ENCODE assay signal across 8 cellular contexts in genomic region chr2:1707771-1708351, GRCh38. TPM values are rescaled to one million over a fixed set of nuclear protein-coding genes. Genes with fewer than 3 reads are reported as not detected.
A peak's percentile ranks its signal among the peaks of the same experiment; 100 is the strongest.
DNase-seq lines count a peak whose midpoint lies in the region; ATAC-seq and TF ChIP-seq lines count a peak whose summit lies in the region.

No MANE protein-coding gene starts in this region.

- H3K27ac ChIP-seq in C4-2B (peak overlapping the region; percentile 63), ectodermal cell (ENCODE audit: insufficient read depth, low read depth, low read length, poor library complexity, severe bottlenecking) (peak overlapping the region; percentile 30), mucosa of rectum (ENCODE audit: low read depth in 2 of 2, low read length in 2 of 2) (peak overlapping the region; percentile 29 to 38)

- WGBS in ectodermal cell, 2 experiments = 5 to 6% methylated on average over 21 of the region's 21 CpGs

- H3K27me3 ChIP-seq in ectodermal cell (ENCODE audit: control insufficient read depth, insufficient read depth, low read length, poor library complexity, severe bottlenecking) (peaks cover 69% of the 10 kb centered on the region), mucosa of rectum (ENCODE audit: control insufficient read depth in 2 of 2, insufficient read depth in 2 of 2, low read length in 2 of 2) (no peaks in the 10 kb centered on the region), Caco-2 (replicated peaks; ENCODE audit: control insufficient read depth, insufficient read depth, low read length) (no peaks in the 10 kb centered on the region)

- H3K9me3 Mint-ChIP-seq in stimulated activated effector memory CD8-positive, alpha-beta T cell treated with anti-CD3 and anti-CD28 coated beads, Interleukin-12 subunit alpha, Interleukin-12 subunit beta, amount 100 ng/mL, for 72 hours = no peaks in the 10 kb centered on the region
- H3K9me3 Mint-ChIP-seq in Caco-2 (ENCODE audit: unreplicated experiment) = no peaks in the 10 kb centered on the region

- no peak for ATAC-seq in stimulated activated effector memory CD8-positive, alpha-beta T cell treated with anti-CD3 and anti-CD28 coated beads, Interleukin-12 subunit alpha, Interleukin-12 subunit beta, amount 100 ng/mL, for 72 hours
- ATAC-seq in GM21619 (IDR thresholded peaks at IDR 0.05; ENCODE audit: unreplicated experiment) = no peak

- no peak overlapping the region for H3K9ac ChIP-seq in mucosa of rectum (ENCODE audit: low read depth in 1 of 2, low read length in 2 of 2)

- H3K9me3 ChIP-seq in ectodermal cell (ENCODE audit: control insufficient read depth, low read length) = no peaks in the 10 kb centered on the region
- no peaks in the 10 kb centered on the region for H3K9me3 ChIP-seq in mucosa of rectum (ENCODE audit: control insufficient read depth in 2 of 2, low read length in 2 of 2)
- H3K9me3 ChIP-seq in Caco-2 = no peaks in the 10 kb centered on the region

- no peak overlapping the region for H3K4me3 ChIP-seq in ectodermal cell (ENCODE audit: insufficient read depth, low read depth, low read length)
- no peak overlapping the region for H3K4me3 ChIP-seq in mucosa of rectum (ENCODE audit: low read length in 2 of 2)
- no peak overlapping the region for H3K4me3 ChIP-seq in Caco-2 (ENCODE audit: low read depth, low read length)

- CTCF ChIA-PET in Caco-2 (lab: Charles Lee) = interaction anchor here (0.6 to 1.1 kb wide), 3 partner anchors 43 to 401 kb away, joined by 3 read pairs; no protein-coding TSS in a partner anchor

- H3K4me1 Mint-ChIP-seq in stimulated activated effector memory CD8-positive, alpha-beta T cell treated with anti-CD3 and anti-CD28 coated beads, Interleukin-12 subunit alpha, Interleukin-12 subunit beta, amount 100 ng/mL, for 72 hours = no peaks in the 10 kb centered on the region
- no peaks in the 10 kb centered on the region for H3K4me1 Mint-ChIP-seq in Caco-2 (ENCODE audit: low read depth, unreplicated experiment)

- TF ChIP-seq CTCF in C4-2B (conservative IDR thresholded peaks at IDR 0.05) (no peak), Caco-2 (IDR thresholded peaks at IDR 0.05; ENCODE audit: insufficient read depth in 1 of 2, low read depth in 1 of 2, low read length in 1 of 2, severe bottlenecking in 1 of 2, unreplicated experiment in 1 of 2) (no peak)

- peak; percentile 95 for DNase-seq in NCI-H345 (lab: John Stamatoyannopoulos, UW)
- no peak for DNase-seq in stimulated activated effector memory CD8-positive, alpha-beta T cell treated with anti-CD3 and anti-CD28 coated beads, Interleukin-12 subunit alpha, Interleukin-12 subunit beta, amount 100 ng/mL, for 72 hours (ENCODE audit: low spot score in 2 of 2)
- DNase-seq in COLO668 (lab: John Stamatoyannopoulos, UW; ENCODE audit: unreplicated experiment) = no peak
- DNase-seq in Caco-2 = no peak

- intact Hi-C loops in Caco-2 (cut with micrococcal nuclease; ENCODE audit: unreplicated experiment) = no loop called here

- no peaks in the 10 kb centered on the region for H3K27me3 Mint-ChIP-seq in Caco-2 (ENCODE audit: insufficient read depth, unreplicated experiment)

- H3K36me3 ChIP-seq in ectodermal cell (ENCODE audit: control insufficient read depth, insufficient read depth, low read length) (no peaks in the 10 kb centered on the region), mucosa of rectum (ENCODE audit: control insufficient read depth in 2 of 2, insufficient read depth in 2 of 2, low read length in 2 of 2) (no peaks in the 10 kb centered on the region), Caco-2 (ENCODE audit: control insufficient read depth, insufficient read depth, low read length) (no peaks in the 10 kb centered on the region)

- H3K27ac Mint-ChIP-seq in stimulated activated effector memory CD8-positive, alpha-beta T cell treated with anti-CD3 and anti-CD28 coated beads, Interleukin-12 subunit alpha, Interleukin-12 subunit beta, amount 100 ng/mL, for 72 hours = no peak overlapping the region
- no peak overlapping the region for H3K27ac Mint-ChIP-seq in Caco-2 (ENCODE audit: unreplicated experiment)

- no TSS peak for BruUV-seq in Caco-2 (replicated peaks; lab: Mats Ljungman, UMichigan)

- H3K4me1 ChIP-seq in ectodermal cell (ENCODE audit: control insufficient read depth, insufficient read depth, low read length) (peaks cover 15% of the 10 kb centered on the region), mucosa of rectum (ENCODE audit: control insufficient read depth in 2 of 2, insufficient read depth in 2 of 2, low read length in 2 of 2) (peaks cover 8 to 16% of the 10 kb centered on the region in 2 donors), Caco-2 (no peaks in the 10 kb centered on the region)

- no peaks in the 10 kb centered on the region for H3K36me3 Mint-ChIP-seq in stimulated activated effector memory CD8-positive, alpha-beta T cell treated with anti-CD3 and anti-CD28 coated beads, Interleukin-12 subunit alpha, Interleukin-12 subunit beta, amount 100 ng/mL, for 72 hours
- H3K36me3 Mint-ChIP-seq in Caco-2 (ENCODE audit: insufficient read depth, unreplicated experiment) = no peaks in the 10 kb centered on the region

- POLR2A ChIA-PET in Caco-2 (lab: Charles Lee) = no interaction called here

- H3K4me3 Mint-ChIP-seq in stimulated activated effector memory CD8-positive, alpha-beta T cell treated with anti-CD3 and anti-CD28 coated beads, Interleukin-12 subunit alpha, Interleukin-12 subunit beta, amount 100 ng/mL, for 72 hours = no peak overlapping the region
- H3K4me3 Mint-ChIP-seq in Caco-2 (ENCODE audit: unreplicated experiment) = no peak overlapping the region

RNA-seq across cellular contexts. Expression of gene PXDN, which starts 36.5 kb away (rescaled TPM):
- 116 TPM for polyA plus RNA-seq in ectodermal cell (2013, experiment 1 of 4)
- 147 TPM for polyA plus RNA-seq in ectodermal cell (2013, experiment 2 of 4)
- polyA plus RNA-seq in ectodermal cell (2013, experiment 3 of 4) = 89.5 TPM
- 110 TPM for polyA plus RNA-seq in ectodermal cell (2013, experiment 4 of 4)
- total RNA-seq in Caco-2 (2022) = 0.12 and 0.25 TPM in 2 replicates
